Comparison of ENCODE assay signal across 8 cellular contexts in genomic region chr5:34474573-34475021, GRCh38.
DNase-seq lines count a peak whose midpoint lies in the region; ATAC-seq and TF ChIP-seq lines count a peak whose summit lies in the region.

No MANE protein-coding gene starts in this region.

- H3K4me3 ChIP-seq in H7 (ENCODE audit: insufficient read depth, low read depth, low read length), result no peak overlapping the region
- H3K4me3 ChIP-seq in WI38 (ENCODE audit: low read depth, low read length), result no peak overlapping the region
- no peak overlapping the region for H3K4me3 ChIP-seq in heart right ventricle

- DNase-seq in EH (ENCODE audit: low read depth), result peak; percentile 72
- peak; percentile 44 for DNase-seq in H7
- DNase-seq in NCI-H2029 treated with DMSO at 0.1 percent for 48 hours (lab: John Stamatoyannopoulos, UW), result peak; percentile 91
- no peak for DNase-seq in heart right ventricle
- DNase-seq in renal cortical epithelial cell (ENCODE audit: low read depth), result peak; percentile 65

- 25 to 28% methylated on average over 4 of the region's 4 CpGs for WGBS in heart right ventricle, 2 donors

- no peaks in the 10 kb centered on the region for H3K4me1 ChIP-seq in heart right ventricle

- intact Hi-C loops in heart right ventricle (cut with DNase I), result loop anchor here in 7 of 10 donors (1.0 to 10.0 kb wide), 6 partner anchors 423 to 1450 kb away; no protein-coding TSS in a partner anchor

- H3K36me3 ChIP-seq in H7 (replicated peaks; ENCODE audit: control insufficient read depth, insufficient read depth, low read length) (no peaks in the 10 kb centered on the region), heart right ventricle (no peaks in the 10 kb centered on the region)

- H3K27me3 ChIP-seq in H7 (ENCODE audit: control insufficient read depth, insufficient read depth, low read length) (no peaks in the 10 kb centered on the region), heart right ventricle (peaks cover 0 to 28% (median 4%) of the 10 kb centered on the region in 7 donors)

- peaks cover 0 to 11% (median 0%) of the 10 kb centered on the region in 11 donors for H3K9me3 ChIP-seq in heart right ventricle

- peak; percentile 82 for TF ChIP-seq CTCF in WI38 (IDR thresholded peaks at IDR 0.05; ENCODE audit: low read depth, low read length)
- TF ChIP-seq CTCF in heart right ventricle (IDR thresholded peaks at IDR 0.05), result peak; percentile 84 to 96 (median 94)

- ATAC-seq in heart right ventricle (peak in 7 of 8 donors; percentile 47 to 76 (median 63)), HG03139 (IDR thresholded peaks at IDR 0.05; ENCODE audit: unreplicated experiment) (no peak), HG02623 (IDR thresholded peaks at IDR 0.05; ENCODE audit: unreplicated experiment) (no peak)

- no peak overlapping the region for H3K27ac ChIP-seq in heart right ventricle

Comparison
In these comparisons a context has a peak if more than half of its experiments do, and no peak if none do; other contexts are left out.
1. DNase-seq: peak in EH (single experiment), H7 (single experiment), NCI-H2029 treated with DMSO at 0.1 percent for 48 hours (single experiment) and renal cortical epithelial cell (single experiment); none in heart right ventricle (0 of 2).
2. ATAC-seq: peak in heart right ventricle (7 of 8); none in HG03139 (single experiment) and HG02623 (single experiment).